Comparison of ENCODE assay signal across 33 cellular contexts in the genomic region with DNA sequence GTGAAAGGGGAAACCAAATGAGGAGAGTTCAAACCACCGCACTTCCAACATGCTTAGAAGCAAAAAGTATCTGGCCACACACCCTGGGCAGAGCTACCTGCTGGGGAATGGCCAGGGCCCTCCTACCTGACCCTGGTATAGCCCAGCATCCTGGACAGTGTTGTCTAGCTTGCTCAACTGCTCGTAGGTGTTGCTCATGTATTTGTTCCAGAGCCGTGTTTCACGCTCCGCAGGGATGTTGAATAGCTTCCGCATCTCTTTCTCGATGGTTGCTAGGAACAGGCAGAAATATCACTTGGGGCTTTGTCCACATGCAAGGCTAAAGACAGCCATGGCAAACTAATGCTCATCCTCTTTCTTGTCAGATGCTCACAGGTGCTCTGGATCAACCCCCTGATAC.
"Had no signal": no experiment of that assay in that cellular context is flagged by ENCODE, and none has a peak within 500 bp of the region (broad histone marks: within the 10 kb centered on the region; RNA-seq: fewer than 3 reads in every experiment).

No MANE protein-coding gene starts in this region.

- H3K27ac ChIP-seq: ascending aorta, breast epithelium, cardiac muscle cell, colonic mucosa, epithelial cell of prostate had no signal

- H3K4me3 Mint-ChIP-seq: activated CD4-positive, alpha-beta memory T cell treated with anti-CD3 and anti-CD28 coated beads for 36 hours; activated CD4-positive, alpha-beta T cell treated with anti-CD3 and anti-CD28 coated beads for 36 hours; activated CD4-positive, alpha-beta T cell treated with anti-CD3 and anti-CD28 coated beads, Interleukin-2, amount 10 ng/mL, durations not matched to agents 24 days and 14 days; activated CD8-positive, alpha-beta memory T cell treated with anti-CD3 and anti-CD28 coated beads, Interleukin-2, amount 10 ng/mL, durations not matched to agents 7 days and 5 days; activated CD8-positive, alpha-beta T cell treated with anti-CD3 and anti-CD28 coated beads, Interleukin-2, amount 10 ng/mL, durations not matched to agents 7 days and 5 days; activated naive CD4-positive, alpha-beta T cell treated with anti-CD3 and anti-CD28 coated beads, Interleukin-2, amount 10 ng/mL, durations not matched to agents 7 days and 5 days; activated naive CD8-positive, alpha-beta T cell treated with anti-CD3 and anti-CD28 coated beads, Interleukin-2, amount 10 ng/mL, durations not matched to agents 7 days and 5 days; activated T-helper 1 cell treated with anti-CD3 and anti-CD28 coated beads, Interleukin-12 subunit alpha, Interleukin-12 subunit beta, Interleukin-2, Interleukin-4 antibody, amounts not matched to agents 30 ng/mL and 10 ng/mL and 1 ng/mL, durations not matched to agents 14 hours and 24 hours and 36 hours; brain; T-helper 17 cell; T-helper 2 cell treated with Interferon-gamma antibody and Interleukin-4, amounts not matched to agents 5 μg/mL and 100 μg/mL, for 36 hours had no signal

- H3K4me3 ChIP-seq: ascending aorta, breast epithelium, cardiac muscle cell, colonic mucosa had no signal

- H3K27ac Mint-ChIP-seq: activated CD4-positive, alpha-beta memory T cell treated with anti-CD3 and anti-CD28 coated beads for 36 hours; activated CD4-positive, alpha-beta T cell treated with anti-CD3 and anti-CD28 coated beads for 36 hours; activated CD4-positive, alpha-beta T cell treated with anti-CD3 and anti-CD28 coated beads, Interleukin-2, amount 10 ng/mL, durations not matched to agents 24 days and 14 days; activated CD8-positive, alpha-beta memory T cell treated with anti-CD3 and anti-CD28 coated beads, Interleukin-2, amount 10 ng/mL, durations not matched to agents 7 days and 5 days; activated CD8-positive, alpha-beta T cell treated with anti-CD3 and anti-CD28 coated beads, Interleukin-2, amount 10 ng/mL, durations not matched to agents 7 days and 5 days; activated naive CD4-positive, alpha-beta T cell treated with anti-CD3 and anti-CD28 coated beads, Interleukin-2, amount 10 ng/mL, durations not matched to agents 7 days and 5 days; activated naive CD8-positive, alpha-beta T cell treated with anti-CD3 and anti-CD28 coated beads, Interleukin-2, amount 10 ng/mL, durations not matched to agents 7 days and 5 days; T-helper 17 cell; T-helper 2 cell treated with Interferon-gamma antibody and Interleukin-4, amounts not matched to agents 5 μg/mL and 100 μg/mL, for 36 hours had no signal

- H3K9me3 Mint-ChIP-seq: activated CD4-positive, alpha-beta memory T cell treated with anti-CD3 and anti-CD28 coated beads for 36 hours; activated CD4-positive, alpha-beta T cell treated with anti-CD3 and anti-CD28 coated beads, Interleukin-2, amount 10 ng/mL, durations not matched to agents 24 days and 14 days; activated naive CD4-positive, alpha-beta T cell treated with anti-CD3 and anti-CD28 coated beads, Interleukin-2, amount 10 ng/mL, durations not matched to agents 7 days and 5 days; activated naive CD4-positive, alpha-beta T cell treated with anti-CD3 and anti-CD28 coated beads, Interleukin-2, amount 50 U/mL, for 72 hours; activated naive CD8-positive, alpha-beta T cell treated with anti-CD3 and anti-CD28 coated beads, Interleukin-2, amount 10 ng/mL, durations not matched to agents 7 days and 5 days; activated T-helper 1 cell treated with anti-CD3 and anti-CD28 coated beads, Interleukin-12 subunit alpha, Interleukin-12 subunit beta, Interleukin-2, Interleukin-4 antibody, amounts not matched to agents 30 ng/mL and 10 ng/mL and 1 ng/mL, durations not matched to agents 14 hours and 24 hours and 36 hours; brain; T-helper 2 cell treated with Interferon-gamma antibody and Interleukin-4, amounts not matched to agents 5 μg/mL and 100 μg/mL, for 36 hours had no signal

- H3K4me1 ChIP-seq: ascending aorta, breast epithelium, colonic mucosa had no signal

- FAIRE-seq: endometrium, endothelial cell of umbilical vein, frontal cortex had no signal

- H3K27me3 Mint-ChIP-seq: activated CD4-positive, alpha-beta memory T cell treated with anti-CD3 and anti-CD28 coated beads for 36 hours; activated CD4-positive, alpha-beta T cell treated with anti-CD3 and anti-CD28 coated beads for 36 hours; activated CD4-positive, alpha-beta T cell treated with anti-CD3 and anti-CD28 coated beads, Interleukin-2, amount 10 ng/mL, durations not matched to agents 24 days and 14 days; activated CD8-positive, alpha-beta memory T cell treated with anti-CD3 and anti-CD28 coated beads, Interleukin-2, amount 10 ng/mL, durations not matched to agents 7 days and 5 days; activated naive CD4-positive, alpha-beta T cell treated with anti-CD3 and anti-CD28 coated beads, Interleukin-2, amount 10 ng/mL, durations not matched to agents 7 days and 5 days; activated naive CD8-positive, alpha-beta T cell treated with anti-CD3 and anti-CD28 coated beads, Interleukin-2, amount 10 ng/mL, durations not matched to agents 7 days and 5 days; brain; T-helper 17 cell had no signal

- H3K27me3 ChIP-seq: ascending aorta, breast epithelium, cardiac muscle cell, colonic mucosa had no signal

- H3K4me1 Mint-ChIP-seq: activated CD8-positive, alpha-beta memory T cell treated with anti-CD3 and anti-CD28 coated beads, Interleukin-2, amount 10 ng/mL, durations not matched to agents 7 days and 5 days; activated naive CD4-positive, alpha-beta T cell treated with anti-CD3 and anti-CD28 coated beads, Interleukin-2, amount 10 ng/mL, durations not matched to agents 7 days and 5 days; activated naive CD8-positive, alpha-beta T cell treated with anti-CD3 and anti-CD28 coated beads, Interleukin-2, amount 10 ng/mL, durations not matched to agents 7 days and 5 days; brain had no signal

- ATAC-seq: activated CD4-positive, alpha-beta T cell treated with anti-CD3 and anti-CD28 coated beads for 36 hours; activated CD8-positive, alpha-beta memory T cell treated with anti-CD3 and anti-CD28 coated beads, Interleukin-2, amount 10 ng/mL, durations not matched to agents 7 days and 5 days; activated CD8-positive, alpha-beta T cell treated with anti-CD3 and anti-CD28 coated beads, Interleukin-2, amount 10 ng/mL, durations not matched to agents 7 days and 5 days; activated naive CD4-positive, alpha-beta T cell treated with anti-CD3 and anti-CD28 coated beads, Interleukin-2, amount 50 U/mL, for 72 hours; T-helper 17 cell had no signal

- H3K9me3 ChIP-seq: ascending aorta, breast epithelium, colonic mucosa had no signal

- DNase-seq: activated CD4-positive, alpha-beta memory T cell treated with anti-CD3 and anti-CD28 coated beads for 36 hours; activated CD4-positive, alpha-beta T cell treated with anti-CD3 and anti-CD28 coated beads for 36 hours; activated CD4-positive, alpha-beta T cell treated with anti-CD3 and anti-CD28 coated beads, Interleukin-2, amount 10 ng/mL, durations not matched to agents 24 days and 14 days; activated CD4-positive, CD25-positive, alpha-beta regulatory T cell; activated CD4-positive, CD25-positive, alpha-beta regulatory T cell treated with anti-CD3 and anti-CD28 coated beads, Interleukin-2, amount 50 U/mL, for 72 hours; activated CD8-positive, alpha-beta memory T cell treated with anti-CD3 and anti-CD28 coated beads, Interleukin-2, amount 10 ng/mL, durations not matched to agents 7 days and 5 days; activated CD8-positive, alpha-beta memory T cell treated with anti-CD3 and anti-CD28 coated beads, Interleukin-2, amount 50 U/mL, for 4 hours; activated CD8-positive, alpha-beta T cell treated with anti-CD3 and anti-CD28 coated beads, Interleukin-2, amount 10 ng/mL, durations not matched to agents 7 days and 5 days; activated gamma-delta T cell; activated naive CD4-positive, alpha-beta T cell; activated naive CD4-positive, alpha-beta T cell treated with anti-CD3 and anti-CD28 coated beads, Interleukin-2, amount 10 ng/mL, durations not matched to agents 7 days and 5 days; activated naive CD8-positive, alpha-beta T cell treated with anti-CD3 and anti-CD28 coated beads, Interleukin-2, amount 10 ng/mL, durations not matched to agents 7 days and 5 days; activated T-cell treated with anti-CD3 and anti-CD28 coated beads, Interleukin-2, amount 50 U/mL, for 1 hour; activated T-cell treated with anti-CD3 and anti-CD28 coated beads, Interleukin-2, amount 50 U/mL, for 48 hours; central memory CD4-positive, alpha-beta T cell; cerebellar nuclear complex; colonic mucosa; effector CD8-positive, alpha-beta T cell; foreskin fibroblast; T-helper 1 cell; T-helper 17 cell; T1000 had no signal
